Comparison of ENCODE assay signal across 9 cellular contexts in the genomic region with DNA sequence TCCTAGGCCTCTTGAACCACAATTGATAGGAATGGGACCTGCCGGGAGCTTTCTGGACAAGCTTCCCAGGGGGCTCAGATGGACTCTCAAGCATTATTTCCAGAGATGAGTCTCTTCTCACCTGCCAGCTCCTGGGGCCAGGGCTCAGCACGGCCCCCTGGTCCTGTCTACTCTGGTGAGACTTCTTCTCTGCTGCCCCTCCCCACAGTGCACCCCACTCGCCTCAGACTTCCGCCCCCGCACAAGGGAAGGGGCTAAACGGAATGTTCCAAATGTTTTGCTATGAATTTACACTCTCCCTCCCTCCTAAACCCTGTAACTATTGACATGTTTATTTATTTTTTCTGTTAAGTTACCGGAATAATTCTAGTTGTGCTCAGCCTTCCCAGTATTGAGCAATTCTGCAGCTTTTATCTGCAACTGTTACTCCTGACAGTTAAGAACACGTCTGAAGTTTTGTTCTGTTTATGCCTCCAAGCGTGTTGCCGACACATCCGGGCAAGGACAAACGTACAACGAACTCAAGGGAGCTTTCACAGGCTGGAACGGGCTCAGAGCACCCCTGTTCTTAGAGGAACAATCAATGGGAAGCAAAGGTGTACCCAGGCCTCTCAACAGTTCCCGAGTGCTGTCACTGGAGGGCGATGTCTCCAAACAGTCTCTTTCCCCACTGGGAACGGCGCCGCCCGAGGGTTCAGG. TPM values are rescaled to one million over a fixed set of nuclear protein-coding genes. Genes with fewer than 3 reads are reported as not detected.
DNase-seq lines count a peak whose midpoint lies in the region; ATAC-seq and TF ChIP-seq lines count a peak whose summit lies in the region.
"Had no signal": no experiment of that assay in that cellular context is flagged by ENCODE, and none has a peak within 500 bp of the region (broad histone marks: within the 10 kb centered on the region; RNA-seq: fewer than 3 reads in every experiment).

No MANE protein-coding gene starts in this region.

- intact Hi-C loops in activated CD4-positive, alpha-beta T cell treated with anti-CD3 and anti-CD28 coated beads for 36 hours (cut with DNase I, micrococcal nuclease): loop anchor here (1.0 to 5.0 kb wide), 3 partner anchors 217 to 541 kb away; partner anchors contain the start of gene ATRNL1 (in 1 of the 2)
- intact Hi-C loops in MCF 10A (cut with micrococcal nuclease): loop anchor here (1.0 to 5.0 kb wide), 4 partner anchors 54 to 405 kb away; partner anchors contain the start of genes FHIP2A and TRUB1

- CTCF ChIA-PET in activated CD4-positive, alpha-beta T cell treated with anti-CD3 and anti-CD28 coated beads for 36 hours (lab: Charles Lee): interaction anchor here (0.6 to 2.6 kb wide), 10 partner anchors 8 to 1035 kb away, joined by 3 to 16 read pairs (median 4); no protein-coding TSS in a partner anchor
- CTCF ChIA-PET in MCF 10A (lab: Yijun Ruan, JAX): interaction anchor here (0.6 to 6.1 kb wide), 55 partner anchors 9 to 478 kb away, joined by 3 to 74 read pairs (median 4); partner anchors contain the start of genes FHIP2A and TRUB1

- H3K4me1 ChIP-seq in SJSA1 (replicated peaks): peaks cover 11% of the 10 kb centered on the region

- peak; percentile 91 for ATAC-seq in activated CD4-positive, alpha-beta T cell treated with anti-CD3 and anti-CD28 coated beads for 36 hours

- peaks cover 35% of the 10 kb centered on the region for H3K27me3 Mint-ChIP-seq in activated CD4-positive, alpha-beta T cell treated with anti-CD3 and anti-CD28 coated beads for 36 hours
- no peaks in the 10 kb centered on the region for H3K27me3 Mint-ChIP-seq in MCF 10A (ENCODE audit: insufficient read depth, unreplicated experiment)

- H3K9me3 Mint-ChIP-seq in activated CD4-positive, alpha-beta T cell treated with anti-CD3 and anti-CD28 coated beads for 36 hours (ENCODE audit: low read depth): no peaks in the 10 kb centered on the region
- no peaks in the 10 kb centered on the region for H3K9me3 Mint-ChIP-seq in MCF 10A (ENCODE audit: unreplicated experiment)

- DNase-seq in activated CD4-positive, alpha-beta T cell treated with anti-CD3 and anti-CD28 coated beads for 36 hours: peak; percentile 78
- DNase-seq in activated CD4-positive, alpha-beta T cell treated with anti-CD3 and anti-CD28 coated beads for 1 hour: no peak
- DNase-seq in H4 (ENCODE audit: low spot score) (peak; percentile 53), KG1 (lab: John Stamatoyannopoulos, UW) (peak; percentile 5), SJSA1 (ENCODE audit: low read depth in 1 of 2, low spot score in 2 of 2) (peak; percentile 57 to 75), MCF 10A (ENCODE audit: unreplicated experiment) (peak; percentile 86), islet precursor cell (peak; percentile 88)
- peak; percentile 50 to 53 for DNase-seq in stimulated activated CD4-positive, alpha-beta T cell treated with anti-CD3 and anti-CD28 coated beads, Interleukin-2, amount 100 ng/mL, for 48 hours

- no peaks in the 10 kb centered on the region for H3K36me3 ChIP-seq in SJSA1

- no peaks in the 10 kb centered on the region for H3K27me3 ChIP-seq in SJSA1 (replicated peaks)

- H3K4me3 ChIP-seq in SJSA1: no peak overlapping the region

- no peak overlapping the region for H3K27ac Mint-ChIP-seq in activated CD4-positive, alpha-beta T cell treated with anti-CD3 and anti-CD28 coated beads for 36 hours
- H3K27ac Mint-ChIP-seq in MCF 10A (ENCODE audit: low read depth, unreplicated experiment): peak overlapping the region; percentile 89

- H3K4me1 Mint-ChIP-seq in activated CD4-positive, alpha-beta T cell treated with anti-CD3 and anti-CD28 coated beads for 36 hours: peaks cover 7% of the 10 kb centered on the region
- peaks cover 18% of the 10 kb centered on the region for H3K4me1 Mint-ChIP-seq in MCF 10A (ENCODE audit: insufficient read depth, unreplicated experiment)

- no peaks in the 10 kb centered on the region for H3K9me3 ChIP-seq in SJSA1 (replicated peaks)

- TF ChIP-seq CTCF in MCF 10A (IDR thresholded peaks at IDR 0.05; ENCODE audit: unreplicated experiment): peak; percentile 90

- H3K4me3 Mint-ChIP-seq in activated CD4-positive, alpha-beta T cell treated with anti-CD3 and anti-CD28 coated beads for 36 hours: no peak overlapping the region
- H3K4me3 Mint-ChIP-seq in MCF 10A (ENCODE audit: unreplicated experiment): peak overlapping the region; percentile 53

- no peaks in the 10 kb centered on the region for H3K36me3 Mint-ChIP-seq in activated CD4-positive, alpha-beta T cell treated with anti-CD3 and anti-CD28 coated beads for 36 hours (ENCODE audit: low read depth)
- H3K36me3 Mint-ChIP-seq in MCF 10A (ENCODE audit: insufficient read depth, unreplicated experiment): no peaks in the 10 kb centered on the region

- POLR2A ChIA-PET in activated CD4-positive, alpha-beta T cell treated with anti-CD3 and anti-CD28 coated beads for 36 hours (lab: Charles Lee): no interaction called here
- POLR2A ChIA-PET in MCF 10A (lab: Yijun Ruan, JAX): interaction anchor here (0.9 to 1.8 kb wide), 11 partner anchors 9 to 539 kb away, joined by 3 to 8 read pairs (median 4); partner anchors contain the start of genes FHIP2A and TRUB1

- BruUV-seq in MCF 10A (replicated peaks; lab: Mats Ljungman, UMichigan): no TSS peak

- H3K27ac ChIP-seq in SJSA1: no peak overlapping the region
- H3K27ac ChIP-seq: epithelial cell of prostate had no signal

RNA-seq across cellular contexts. Expression of gene FHIP2A, which starts 55.2 kb away (rescaled TPM):
- total RNA-seq in activated CD4-positive, alpha-beta T cell treated with anti-CD3 and anti-CD28 coated beads for 36 hours: 10 to 100 TPM; 18.4 to 18.6 TPM
- total RNA-seq in H4 (2014; rRNA removed; shearing (Covaris generic)): 10.8 and 14.0 TPM in 2 replicates
- 18.5 and 24.8 TPM in 2 replicates for total RNA-seq in SJSA1 (2014; rRNA removed; shearing (Covaris generic))
- total RNA-seq in MCF 10A (2022): 17.2 and 25.9 TPM in 2 replicates
